11 cellular contexts compared by ENCODE assay signal in genomic region chr13:113930711-113931637, GRCh38. TPM values are rescaled to one million over a fixed set of nuclear protein-coding genes. Genes with fewer than 3 reads are reported as not detected.
DNase-seq lines count a peak whose midpoint lies in the region; ATAC-seq, FAIRE-seq and TF ChIP-seq lines count a peak whose summit lies in the region.
"Had no signal": no experiment of that assay in that cellular context is flagged by ENCODE, and none has a peak within 500 bp of the region (broad histone marks: within the 10 kb centered on the region; RNA-seq: fewer than 3 reads in every experiment).

No MANE protein-coding gene starts in this region.

- H3K9me3 Mint-ChIP-seq in activated CD8-positive, alpha-beta T cell treated with anti-CD3 and anti-CD28 coated beads for 36 hours: no peaks in the 10 kb centered on the region
- H3K9me3 Mint-ChIP-seq in type B pancreatic cell: no peaks in the 10 kb centered on the region

- POLR2A ChIA-PET in activated CD8-positive, alpha-beta T cell treated with anti-CD3 and anti-CD28 coated beads for 36 hours (lab: Charles Lee): interaction anchor here (0.8 kb wide), 1 partner anchor 8 kb away, joined by 3 read pairs; no protein-coding TSS in a partner anchor

- no peaks in the 10 kb centered on the region for H3K9me3 ChIP-seq in HAP-1
- H3K9me3 ChIP-seq: heart left ventricle, upper lobe of left lung had no signal

- no peaks in the 10 kb centered on the region for H3K36me3 Mint-ChIP-seq in activated CD8-positive, alpha-beta T cell treated with anti-CD3 and anti-CD28 coated beads for 36 hours (ENCODE audit: low read depth)
- H3K36me3 Mint-ChIP-seq in type B pancreatic cell: no peaks in the 10 kb centered on the region

- H3K36me3 ChIP-seq in HAP-1 (replicated peaks): no peaks in the 10 kb centered on the region
- H3K36me3 ChIP-seq: heart left ventricle, upper lobe of left lung had no signal

- TF ChIP-seq CTCF in activated CD8-positive, alpha-beta T cell treated with anti-CD3 and anti-CD28 coated beads for 36 hours (IDR thresholded peaks at IDR 0.05): no peak
- TF ChIP-seq CTCF in type B pancreatic cell (conservative IDR thresholded peaks at IDR 0.05): no peak

- no peaks in the 10 kb centered on the region for H3K4me1 ChIP-seq in HAP-1

- peak; percentile 83 for ATAC-seq in activated CD8-positive, alpha-beta T cell treated with anti-CD3 and anti-CD28 coated beads for 36 hours
- ATAC-seq in left lobe of liver: no peak
- ATAC-seq: heart left ventricle had no signal

- DNase-seq in activated T-cell treated with anti-CD3 and anti-CD28 coated beads for 24 hours (ENCODE audit: low read depth) (peak; percentile 21), activated T-cell treated with anti-CD3 and anti-CD28 coated beads for 4 hours (no peak), left lobe of liver (ENCODE audit: low spot score) (peak; percentile 36), type B pancreatic cell (ENCODE audit: extremely low spot score, unreplicated experiment) (peak; percentile 64), NCI-H82 treated with DMSO at 0.1 percent for 48 hours (lab: John Stamatoyannopoulos, UW; ENCODE audit: unreplicated experiment) (no peak), HAP-1 (ENCODE audit: low spot score in 2 of 2) (no peak), GM19239 (ENCODE audit: insufficient read length, low spot score) (no peak)
- DNase-seq in activated CD8-positive, alpha-beta T cell treated with anti-CD3 and anti-CD28 coated beads for 36 hours: peak; percentile 72

- FAIRE-seq in GM19239 (lab: Jason Lieb, UNC): no peak
- FAIRE-seq: A204.1 had no signal

- H3K27me3 Mint-ChIP-seq in activated CD8-positive, alpha-beta T cell treated with anti-CD3 and anti-CD28 coated beads for 36 hours: peaks cover 6% of the 10 kb centered on the region
- peaks cover 4% of the 10 kb centered on the region for H3K27me3 Mint-ChIP-seq in type B pancreatic cell

- H3K4me3 ChIP-seq in HAP-1: no peak overlapping the region
- H3K4me3 ChIP-seq: heart left ventricle, upper lobe of left lung had no signal

- intact Hi-C loops in activated CD8-positive, alpha-beta T cell treated with anti-CD3 and anti-CD28 coated beads for 36 hours (cut with micrococcal nuclease): no loop called here

- no peak overlapping the region for H3K4me3 Mint-ChIP-seq in activated CD8-positive, alpha-beta T cell treated with anti-CD3 and anti-CD28 coated beads for 36 hours
- no peak overlapping the region for H3K4me3 Mint-ChIP-seq in type B pancreatic cell

- CTCF ChIA-PET in activated CD8-positive, alpha-beta T cell treated with anti-CD3 and anti-CD28 coated beads for 36 hours (lab: Charles Lee): no interaction called here

- in situ Hi-C loops in HAP-1 (cut with MboI; ENCODE audit: low sequenced_read_pairs): no loop called here

- no peaks in the 10 kb centered on the region for H3K27me3 ChIP-seq in HAP-1 (ENCODE audit: low read depth)
- H3K27me3 ChIP-seq: heart left ventricle, upper lobe of left lung had no signal

- H3K4me1 Mint-ChIP-seq in activated CD8-positive, alpha-beta T cell treated with anti-CD3 and anti-CD28 coated beads for 36 hours (ENCODE audit: low read depth): peaks cover 9% of the 10 kb centered on the region
- H3K4me1 Mint-ChIP-seq in type B pancreatic cell (ENCODE audit: unreplicated experiment): peaks cover 14% of the 10 kb centered on the region

- H3K27ac Mint-ChIP-seq in activated CD8-positive, alpha-beta T cell treated with anti-CD3 and anti-CD28 coated beads for 36 hours: no peak overlapping the region
- H3K27ac Mint-ChIP-seq in type B pancreatic cell: no peak overlapping the region

RNA-seq across cellular contexts. Expression of gene C13orf46, which starts 42.9 kb away (rescaled TPM):
- 1 to 10 TPM; 1.6 to 1.9 TPM for total RNA-seq in activated CD8-positive, alpha-beta T cell treated with anti-CD3 and anti-CD28 coated beads for 36 hours
- 1.1 TPM for total RNA-seq in left lobe of liver
- total RNA-seq in type B pancreatic cell (ENCODE audit: low replicate concordance): 0.29 TPM in 1 of 2 replicates, not detected in the other

Comparison
In these comparisons a context has a peak if more than half of its experiments do, and no peak if none do; other contexts are left out.
1. DNase-seq: peak in activated T-cell treated with anti-CD3 and anti-CD28 coated beads for 24 hours (single experiment), activated CD8-positive, alpha-beta T cell treated with anti-CD3 and anti-CD28 coated beads for 36 hours (single experiment), left lobe of liver (single experiment) and type B pancreatic cell (single experiment); none in activated T-cell treated with anti-CD3 and anti-CD28 coated beads for 4 hours (single experiment), NCI-H82 treated with DMSO at 0.1 percent for 48 hours (single experiment), HAP-1 (0 of 2) and GM19239 (single experiment).